12 cellular contexts compared by ENCODE assay signal in the genomic region with DNA sequence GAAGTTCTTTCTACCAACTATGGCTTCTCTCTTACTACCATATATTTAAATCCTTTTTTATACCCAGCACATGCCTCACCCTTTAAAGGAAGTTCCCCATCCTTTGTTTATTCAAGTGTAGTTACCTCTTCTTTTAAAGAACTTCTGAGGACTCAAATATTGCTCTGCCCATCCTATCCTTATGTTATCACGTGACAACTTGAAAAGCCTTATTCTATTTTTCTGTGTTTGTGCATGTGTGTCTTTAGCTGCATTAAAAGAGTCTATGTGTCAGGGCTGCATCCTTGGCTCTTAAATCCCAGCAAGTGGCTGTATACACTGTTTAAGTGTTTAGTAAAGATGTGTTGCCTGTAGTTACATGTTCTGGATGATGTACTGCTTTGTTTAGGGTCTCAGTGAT. TPM values are rescaled to one million over a fixed set of nuclear protein-coding genes. Genes with fewer than 3 reads are reported as not detected.
"Had no signal": no experiment of that assay in that cellular context is flagged by ENCODE, and none has a peak within 500 bp of the region (broad histone marks: within the 10 kb centered on the region; RNA-seq: fewer than 3 reads in every experiment).

No MANE protein-coding gene starts in this region.

- H3K36me3 ChIP-seq: HAP-1 had no signal

- H3K4me3 Mint-ChIP-seq: GM23338, H9, HFFc6 had no signal

- H3K9ac ChIP-seq: GM23248 had no signal

- DNase-seq: GM23248, GOT3, H7, H9, HCEC 1CT, HFFc6 had no signal

- H2AFZ ChIP-seq: GM23248, GM23338 had no signal

- ATAC-seq: GM23338, HCT116 had no signal

- H3K27ac ChIP-seq: GM23248 had no signal

- H3K4me2 ChIP-seq: GM23338 had no signal

- H3K4me1 ChIP-seq: HAP-1 had no signal

- FAIRE-seq: H1, H54 had no signal

- H3K4me3 ChIP-seq: GM23248, GM23338, HAP-1 had no signal

- H3K27ac Mint-ChIP-seq: GM23338, H9, HFFc6 had no signal

- H3K4me1 Mint-ChIP-seq: GM23338, H9 had no signal

RNA-seq across cellular contexts. Expression of gene FSHR, which starts 22.5 kb away (rescaled TPM):
- total RNA-seq: GM23248, GM23338, H1, H4, H7, H9, HFFc6 had no signal
- polyA plus RNA-seq: GM23248, GM23338, H1 had no signal
